ENCODE assay signal across 8 cellular contexts in genomic region chr7:92988051-92988450, GRCh38.
DNase-seq lines count a peak whose midpoint lies in the region; ATAC-seq and TF ChIP-seq lines count a peak whose summit lies in the region.

No MANE protein-coding gene starts in this region.

- POLR2A ChIA-PET in A673 (lab: Charles Lee; ENCODE audit: low non-redundant PET): no interaction called here

- peaks cover 3% of the 10 kb centered on the region for H3K27me3 ChIP-seq in A673 (replicated peaks; ENCODE audit: insufficient read depth, low read depth, low read length, poor library complexity)

- H3K27ac ChIP-seq in A673 (ENCODE audit: low read depth, low read length, poor library complexity, severe bottlenecking): no peak overlapping the region

- CTCF ChIA-PET in A673 (lab: Charles Lee): no interaction called here

- BruUV-seq in A673 (replicated peaks; lab: Mats Ljungman, UMichigan): no TSS peak

- no peaks in the 10 kb centered on the region for H3K9me3 ChIP-seq in A673 (ENCODE audit: low read depth, low read length, poor library complexity, severe bottlenecking)

- ATAC-seq in HG03378 (IDR thresholded peaks at IDR 0.05; ENCODE audit: unreplicated experiment): no peak
- no peak for ATAC-seq in HG02623 (IDR thresholded peaks at IDR 0.05; ENCODE audit: unreplicated experiment)

- DNase-seq in A673 (ENCODE audit: low spot score): peak; percentile 53
- peak; percentile 72 for DNase-seq in HT-29 (ENCODE audit: low spot score)
- DNase-seq in astrocyte of the hippocampus (ENCODE audit: low read depth, low spot score): peak; percentile 57
- peak; percentile 68 for DNase-seq in kidney glomerular epithelial cell (lab: John Stamatoyannopoulos, UW)
- no peak for DNase-seq in activated CD8-positive, alpha-beta memory T cell treated with anti-CD3 and anti-CD28 coated beads for 24 hours
- no peak for DNase-seq in AG20443 (ENCODE audit: low spot score)

- intact Hi-C loops in A673 (cut with micrococcal nuclease; ENCODE audit: unreplicated experiment): loop anchor here (2.0 kb wide), 2 partner anchors 297 to 367 kb away; no protein-coding TSS in a partner anchor

- no peak overlapping the region for H3K4me3 ChIP-seq in A673 (ENCODE audit: low read depth, low read length, poor library complexity, severe bottlenecking)

- no peaks in the 10 kb centered on the region for H3K4me1 ChIP-seq in A673 (ENCODE audit: insufficient read depth, low read length, poor library complexity, severe bottlenecking)

- peak; percentile 56 for TF ChIP-seq CTCF in A673 (conservative IDR thresholded peaks at IDR 0.05; ENCODE audit: low read depth, low read length)

- H3K36me3 ChIP-seq in A673 (ENCODE audit: insufficient read depth, low read length, poor library complexity, severe bottlenecking): no peaks in the 10 kb centered on the region

Comparison
In these comparisons a context has a peak if more than half of its experiments do, and no peak if none do; other contexts are left out.
1. DNase-seq: peak in A673 (single experiment), HT-29 (single experiment), astrocyte of the hippocampus (single experiment) and kidney glomerular epithelial cell (single experiment); none in activated CD8-positive, alpha-beta memory T cell treated with anti-CD3 and anti-CD28 coated beads for 24 hours (single experiment) and AG20443 (single experiment).